8 cellular contexts compared by ENCODE assay signal in genomic region chr5:176810687-176811501, GRCh38. TPM values are rescaled to one million over a fixed set of nuclear protein-coding genes. Genes with fewer than 3 reads are reported as not detected.
DNase-seq lines count a peak whose midpoint lies in the region; ATAC-seq and TF ChIP-seq lines count a peak whose summit lies in the region.

No MANE protein-coding gene starts in this region.

- peaks cover 11% of the 10 kb centered on the region for H3K4me1 Mint-ChIP-seq in endothelial cell (ENCODE audit: unreplicated experiment)

- H3K36me3 Mint-ChIP-seq in endothelial cell (ENCODE audit: low read depth, unreplicated experiment), result no peaks in the 10 kb centered on the region

- H3K4me3 Mint-ChIP-seq in endothelial cell (ENCODE audit: unreplicated experiment), result peak overlapping the region; percentile 79

- peaks cover 28% of the 10 kb centered on the region for H3K27me3 Mint-ChIP-seq in endothelial cell (ENCODE audit: unreplicated experiment)

- H3K9me3 Mint-ChIP-seq in endothelial cell (ENCODE audit: unreplicated experiment), result no peaks in the 10 kb centered on the region

- intact Hi-C loops in posterior cingulate gyrus (cut with DNase I), result loop anchor here (10.0 kb wide), 1 partner anchor 144 kb away; no protein-coding TSS in a partner anchor

- ATAC-seq in HG03432 (IDR thresholded peaks at IDR 0.05; ENCODE audit: unreplicated experiment) (no peak), GM18502 (IDR thresholded peaks at IDR 0.05; ENCODE audit: poor library complexity, unreplicated experiment) (no peak), GM18511 (IDR thresholded peaks at IDR 0.05; ENCODE audit: unreplicated experiment) (no peak)

- DNase-seq in Daoy (ENCODE audit: low read depth) (peak; percentile 34), NCI-H69 (lab: John Stamatoyannopoulos, UW) (peak; percentile 78), endothelial cell (ENCODE audit: low spot score) (no peak), posterior cingulate gyrus (peak in 8 of 10 donors; percentile 56 to 94 (median 78)), H4 (ENCODE audit: low spot score) (no peak)

- no peak overlapping the region for H3K27ac Mint-ChIP-seq in endothelial cell (ENCODE audit: unreplicated experiment)

- TF ChIP-seq CTCF in endothelial cell (IDR thresholded peaks at IDR 0.05; ENCODE audit: unreplicated experiment), result no peak

RNA-seq across cellular contexts. Expression of gene UNC5A, which starts 0.5 kb away (rescaled TPM):
- 0.06 TPM in 2 replicates for total RNA-seq in Daoy (2014; rRNA removed; shearing (Covaris generic))
- total RNA-seq in endothelial cell (ENCODE audit: unreplicated experiment), result not detected
- 0.56 and 1.6 TPM in 2 replicates for total RNA-seq in H4 (2014; rRNA removed; shearing (Covaris generic))

Comparison
In these comparisons a context has a peak if more than half of its experiments do, and no peak if none do; other contexts are left out.
1. DNase-seq: peak in Daoy (single experiment), NCI-H69 (single experiment) and posterior cingulate gyrus (8 of 10); none in endothelial cell (single experiment) and H4 (single experiment).